ENCODE assay signal across 8 cellular contexts in the genomic region with DNA sequence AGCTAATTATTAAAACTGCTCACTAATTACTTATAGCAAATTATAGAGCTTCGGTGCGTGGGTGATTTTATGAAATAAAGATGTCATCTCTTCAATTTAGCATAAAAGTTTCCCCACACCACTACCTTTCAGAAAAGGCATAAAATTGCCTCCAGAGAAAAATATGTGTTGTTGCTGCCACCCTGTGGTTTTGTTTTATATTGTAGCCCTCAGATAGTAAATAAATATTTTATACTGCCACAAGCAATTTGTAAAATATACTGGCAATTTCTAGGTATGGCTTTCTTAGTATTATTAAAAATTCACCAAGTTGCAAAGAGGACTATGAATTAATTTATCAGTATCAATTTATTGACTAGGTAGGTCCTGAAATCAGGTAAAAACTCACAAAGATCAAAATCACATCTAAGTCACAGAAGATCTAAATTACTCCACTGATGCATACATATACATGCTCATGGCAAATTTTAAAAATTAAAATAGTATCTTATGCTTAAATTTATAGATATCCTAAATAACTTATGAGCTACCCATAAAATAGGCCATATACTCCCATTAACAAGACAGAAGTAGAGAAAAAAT. TPM values are rescaled to one million over a fixed set of nuclear protein-coding genes. Genes with fewer than 3 reads are reported as not detected.
DNase-seq lines count a peak whose midpoint lies in the region; ATAC-seq, FAIRE-seq and TF ChIP-seq lines count a peak whose summit lies in the region.

No MANE protein-coding gene starts in this region.

- no peak overlapping the region for H2BK5ac ChIP-seq in mesenchymal stem cell (ENCODE audit: low read depth, low read length, poor library complexity, severe bottlenecking)

- H3K27ac Mint-ChIP-seq in activated T-cell treated with anti-CD3 and anti-CD28 coated beads, Interleukin-2, amount 50 U/mL, for 72 hours: no peak overlapping the region

- H3K27ac ChIP-seq in AG04450 (ENCODE audit: low read depth, low read length) (no peak overlapping the region), mesenchymal stem cell (ENCODE audit: low read length, poor library complexity, severe bottlenecking) (no peak overlapping the region)

- H3K4me3 ChIP-seq in AG04450 (ENCODE audit: low read depth, low read length) (no peak overlapping the region), mesenchymal stem cell (ENCODE audit: insufficient read depth in 1 of 2, low read depth in 1 of 2, low read length in 2 of 2) (no peak overlapping the region)

- H3K9ac ChIP-seq in mesenchymal stem cell (ENCODE audit: low read length): no peak overlapping the region

- H2AK5ac ChIP-seq in mesenchymal stem cell (ENCODE audit: low read length, severe bottlenecking): no peak overlapping the region

- TF ChIP-seq CTCF in AG04450 (IDR thresholded peaks at IDR 0.05; ENCODE audit: low read depth, low read length): peak; percentile 52
- peak; percentile 37 for TF ChIP-seq CTCF in GM10248 (IDR thresholded peaks at IDR 0.05; ENCODE audit: control extremely low read depth, extremely low read depth, low read depth, missing control alignments)

- no peak overlapping the region for H2AFZ ChIP-seq in mesenchymal stem cell (ENCODE audit: low read depth, low read length)

- H3K18ac ChIP-seq in mesenchymal stem cell (ENCODE audit: low read depth in 1 of 2, low read length in 2 of 2): no peak overlapping the region

- H3K9me3 Mint-ChIP-seq in activated T-cell treated with anti-CD3 and anti-CD28 coated beads, Interleukin-2, amount 50 U/mL, for 72 hours: no peaks in the 10 kb centered on the region

- CTCF ChIA-PET in AG04450 (lab: Charles Lee): interaction anchor here (0.6 to 5.3 kb wide), 21 partner anchors 10 to 1930 kb away, joined by 3 to 50 read pairs (median 5); a partner anchor contains a TSS
- CTCF ChIA-PET in GM10248 (lab: Yijun Ruan, JAX): interaction anchor here (0.7 to 6.6 kb wide), 15 partner anchors 10 to 741 kb away, joined by 3 to 51 read pairs (median 4); a partner anchor contains a TSS

- no peaks in the 10 kb centered on the region for H3K4me1 ChIP-seq in mesenchymal stem cell (ENCODE audit: control insufficient read depth, insufficient read depth, low read depth, low read length)

- FAIRE-seq in GM12891 (lab: Jason Lieb, UNC): no peak

- H3K4me2 ChIP-seq in mesenchymal stem cell (ENCODE audit: low read length, poor library complexity, severe bottlenecking): no peak overlapping the region

- no peak overlapping the region for H4K8ac ChIP-seq in mesenchymal stem cell (ENCODE audit: low read length)

- H3K9me3 ChIP-seq in AG04450 (ENCODE audit: control insufficient read depth, insufficient read depth, low read length): peaks cover 8% of the 10 kb centered on the region; the same call in 1 of the 2 replicates
- no peaks in the 10 kb centered on the region for H3K9me3 ChIP-seq in mesenchymal stem cell (ENCODE audit: control insufficient read depth, low read length)

- no peak overlapping the region for H3K14ac ChIP-seq in mesenchymal stem cell (ENCODE audit: low read length in 2 of 2)

- H3K4me1 Mint-ChIP-seq in activated T-cell treated with anti-CD3 and anti-CD28 coated beads, Interleukin-2, amount 50 U/mL, for 72 hours (ENCODE audit: low read depth): peaks cover 5% of the 10 kb centered on the region

- peaks cover under 1 to 2% of the 10 kb centered on the region in 2 donors for H3K36me3 Mint-ChIP-seq in activated T-cell treated with anti-CD3 and anti-CD28 coated beads, Interleukin-2, amount 50 U/mL, for 72 hours (ENCODE audit: insufficient read depth in 2 of 2)

- H2BK120ac ChIP-seq in mesenchymal stem cell (ENCODE audit: low read depth, low read length): no peak overlapping the region

- WGBS in mesenchymal stem cell: 60% methylated on average over 1 of the region's 2 CpGs

- H3K27me3 Mint-ChIP-seq in activated T-cell treated with anti-CD3 and anti-CD28 coated beads, Interleukin-2, amount 50 U/mL, for 72 hours (ENCODE audit: low read depth): no peaks in the 10 kb centered on the region

- H3K23ac ChIP-seq in mesenchymal stem cell (ENCODE audit: low read length in 2 of 2): no peak overlapping the region

- POLR2A ChIA-PET in AG04450 (lab: Yijun Ruan, JAX) (no interaction called here), GM10248 (lab: Yijun Ruan, JAX) (no interaction called here)

- DNase-seq in AG04450 (ENCODE audit: low read depth, low spot score) (no peak), GM10248 (ENCODE audit: extremely low spot score) (no peak), NAMALWA (ENCODE audit: low spot score) (peak; percentile 74), astrocyte of the hippocampus (ENCODE audit: low read depth, low spot score) (peak; percentile 43), mesenchymal stem cell (peak; percentile 23), GM12891 (ENCODE audit: insufficient read length, low spot score) (no peak)
- DNase-seq in activated effector memory CD4-positive, alpha-beta T cell treated with anti-CD3 and anti-CD28 coated beads, Interleukin-2, amount 50 U/mL, for 16 hours: no peak
- DNase-seq in activated T-cell treated with anti-CD3 and anti-CD28 coated beads, Interleukin-2, amount 50 U/mL, for 72 hours: no peak

- no peaks in the 10 kb centered on the region for H3K79me1 ChIP-seq in mesenchymal stem cell (replicated peaks; ENCODE audit: low read length, poor library complexity, severe bottlenecking)

- no peak for ATAC-seq in activated T-cell treated with anti-CD3 and anti-CD28 coated beads, Interleukin-2, amount 50 U/mL, for 72 hours (replicated peaks in 1 of 2)

- no peak for TF ChIP-seq POLR2A in GM12891 (IDR thresholded peaks at IDR 0.05; ENCODE audit: low read depth, low read length)

- H2BK12ac ChIP-seq in mesenchymal stem cell (ENCODE audit: low read length in 2 of 2): no peak overlapping the region

- no peaks in the 10 kb centered on the region for H3K27me3 ChIP-seq in AG04450 (ENCODE audit: control insufficient read depth, insufficient read depth, low read length)
- peaks cover 4% of the 10 kb centered on the region in 2 experiments for H3K27me3 ChIP-seq in mesenchymal stem cell (ENCODE audit: control insufficient read depth in 1 of 2, insufficient read depth in 1 of 2, low read length in 2 of 2)

- no peak overlapping the region for H3K4me3 Mint-ChIP-seq in activated T-cell treated with anti-CD3 and anti-CD28 coated beads, Interleukin-2, amount 50 U/mL, for 72 hours

- H3K4ac ChIP-seq in mesenchymal stem cell (ENCODE audit: low read depth in 1 of 2, low read length in 2 of 2): no peak overlapping the region

- no peak overlapping the region for H2BK15ac ChIP-seq in mesenchymal stem cell (ENCODE audit: low read depth, poor library complexity, severe bottlenecking)

- H4K91ac ChIP-seq in mesenchymal stem cell (ENCODE audit: low read length): no peak overlapping the region

- no peaks in the 10 kb centered on the region for H3K36me3 ChIP-seq in mesenchymal stem cell (ENCODE audit: control insufficient read depth in 1 of 2, insufficient read depth in 2 of 2, low read depth in 1 of 2, low read length in 2 of 2)

TF ChIP-seq in GM12891, 5 proteins besides CTCF, POLR2A, EP300 and RAD21:
- no peak for TF ChIP-seq PAX5 (IDR thresholded peaks at IDR 0.05; ENCODE audit: insufficient read depth, low read length, severe bottlenecking)
- no peak for TF ChIP-seq POLR2AphosphoS5 (IDR thresholded peaks at IDR 0.05; ENCODE audit: low read depth, low read length)
- TF ChIP-seq SPI1 (IDR thresholded peaks at IDR 0.05; ENCODE audit: low read depth, low read length): no peak

RNA-seq across cellular contexts. Expression of a gene that starts 26.5 kb away (rescaled TPM):
- 113 and 117 TPM in 2 replicates for polyA plus RNA-seq in AG04450 (2011; rRNA removed)
- 85.8 and 96.4 TPM in 2 replicates for polyA minus RNA-seq in AG04450 (2011; rRNA and poly(A)+ RNA removed)
- 86.4 TPM for polyA plus RNA-seq in mesenchymal stem cell (2013, experiment 1 of 2)
- 85.8 TPM for polyA plus RNA-seq in mesenchymal stem cell (2013, experiment 2 of 2)
- 45.1 TPM for polyA plus RNA-seq in GM12891 (2012; ENCODE audit: low read depth, missing spikeins)
- total RNA-seq in activated T-cell treated with anti-CD3 and anti-CD28 coated beads, Interleukin-2, amount 50 U/mL, for 72 hours: 100 to 1,000 TPM; 338 to 383 TPM

Comparison
In these comparisons a context has a peak if more than half of its experiments do, and no peak if none do; other contexts are left out.
1. DNase-seq: peak in NAMALWA (single experiment), astrocyte of the hippocampus (single experiment) and mesenchymal stem cell (single experiment); none in AG04450 (single experiment), GM10248 (single experiment), GM12891 (single experiment), activated effector memory CD4-positive, alpha-beta T cell treated with anti-CD3 and anti-CD28 coated beads, Interleukin-2, amount 50 U/mL, for 16 hours (single experiment) and activated T-cell treated with anti-CD3 and anti-CD28 coated beads, Interleukin-2, amount 50 U/mL, for 72 hours (0 of 2).